ENCODE assay signal across 8 cellular contexts in genomic region chr15:45522931-45523331, GRCh38. TPM values are rescaled to one million over a fixed set of nuclear protein-coding genes. Genes with fewer than 3 reads are reported as not detected.
A peak's percentile ranks its signal among the peaks of the same experiment; 100 is the strongest.
DNase-seq lines count a peak whose midpoint lies in the region; ATAC-seq and TF ChIP-seq lines count a peak whose summit lies in the region.

No MANE protein-coding gene starts in this region.

- H3K9me3 Mint-ChIP-seq in activated naive CD4-positive, alpha-beta T cell treated with anti-CD3 and anti-CD28 coated beads, Interleukin-2, amount 10 ng/mL, durations not matched to agents 7 days and 5 days, result no peaks in the 10 kb centered on the region
- peaks cover 0 to 4% of the 10 kb centered on the region in 2 donors for H3K9me3 Mint-ChIP-seq in activated naive CD4-positive, alpha-beta T cell treated with anti-CD3 and anti-CD28 coated beads, Interleukin-2, amount 50 U/mL, for 72 hours

- no peaks in the 10 kb centered on the region for H3K9me2 ChIP-seq in neural cell (ENCODE audit: insufficient read depth, low read length)

- peaks cover 5% of the 10 kb centered on the region for H3K27me3 ChIP-seq in neural cell (ENCODE audit: insufficient read depth, low read depth, low read length)

- H3K36me3 Mint-ChIP-seq in activated naive CD4-positive, alpha-beta T cell treated with anti-CD3 and anti-CD28 coated beads, Interleukin-2, amount 10 ng/mL, durations not matched to agents 7 days and 5 days, result peaks cover 1% of the 10 kb centered on the region
- peaks cover 0 to 12% of the 10 kb centered on the region in 2 donors for H3K36me3 Mint-ChIP-seq in activated naive CD4-positive, alpha-beta T cell treated with anti-CD3 and anti-CD28 coated beads, Interleukin-2, amount 50 U/mL, for 72 hours

- H3K27ac Mint-ChIP-seq in activated naive CD4-positive, alpha-beta T cell treated with anti-CD3 and anti-CD28 coated beads, Interleukin-2, amount 10 ng/mL, durations not matched to agents 7 days and 5 days, result peak overlapping the region; percentile 73
- H3K27ac Mint-ChIP-seq in activated naive CD4-positive, alpha-beta T cell treated with anti-CD3 and anti-CD28 coated beads, Interleukin-2, amount 50 U/mL, for 72 hours, result peak overlapping the region in 1 of 2 donors; percentile 7

- peaks cover 26% of the 10 kb centered on the region for H3K4me1 Mint-ChIP-seq in activated naive CD4-positive, alpha-beta T cell treated with anti-CD3 and anti-CD28 coated beads, Interleukin-2, amount 10 ng/mL, durations not matched to agents 7 days and 5 days

- TF ChIP-seq CTCF in neural cell (IDR thresholded peaks at IDR 0.05; ENCODE audit: poor library complexity, severe bottlenecking), result no peak

- H3K4me2 ChIP-seq in neural cell (ENCODE audit: low read length), result peak overlapping the region; percentile 73

- H3K79me2 ChIP-seq in neural cell (replicated peaks; ENCODE audit: insufficient read depth, low read length), result no peaks in the 10 kb centered on the region

- peak overlapping the region; percentile 76 for H3K4me3 Mint-ChIP-seq in activated naive CD4-positive, alpha-beta T cell treated with anti-CD3 and anti-CD28 coated beads, Interleukin-2, amount 10 ng/mL, durations not matched to agents 7 days and 5 days

- peak overlapping the region; percentile 28 for H2AFZ ChIP-seq in neural cell (ENCODE audit: low read depth, low read length)

- CTCF ChIA-PET in activated naive CD4-positive, alpha-beta T cell treated with anti-CD3 and anti-CD28 coated beads, Interleukin-2, amount 10 ng/mL, durations not matched to agents 7 days and 5 days (lab: Charles Lee), result no interaction called here

- H3K4me3 ChIP-seq in SK-N-MC, result peak overlapping the region; percentile 93
- H3K4me3 ChIP-seq in neural cell (ENCODE audit: low read length), result peak overlapping the region; percentile 88

- H4K20me1 ChIP-seq in neural cell (ENCODE audit: insufficient read depth), result no peaks in the 10 kb centered on the region

- H3K36me3 ChIP-seq in SK-N-MC (ENCODE audit: insufficient read depth, low read length) (no peaks in the 10 kb centered on the region), neural cell (ENCODE audit: insufficient read depth, low read length) (no peaks in the 10 kb centered on the region)

- H3K27me3 Mint-ChIP-seq in activated naive CD4-positive, alpha-beta T cell treated with anti-CD3 and anti-CD28 coated beads, Interleukin-2, amount 10 ng/mL, durations not matched to agents 7 days and 5 days, result peaks cover 46% of the 10 kb centered on the region

- DNase-seq in activated naive CD4-positive, alpha-beta T cell treated with anti-CD3 and anti-CD28 coated beads, Interleukin-2, amount 10 ng/mL, durations not matched to agents 7 days and 5 days, result no peak
- no peak for DNase-seq in activated naive CD4-positive, alpha-beta T cell treated with anti-CD3 and anti-CD28 coated beads, Interleukin-2, amount 50 U/mL, for 72 hours (ENCODE audit: low spot score in 2 of 2)
- DNase-seq in SK-N-MC (ENCODE audit: low read depth, low spot score) (no peak), erythroblast (lab: John Stamatoyannopoulos, UW) (peak; percentile 21), NCI-H146 (lab: John Stamatoyannopoulos, UW) (no peak)

- no peak for TF ChIP-seq RAD21 in neural cell (conservative IDR thresholded peaks at IDR 0.05)

- peak overlapping the region; percentile 42; the same call in 1 of the 2 replicates for H3K27ac ChIP-seq in SK-N-MC
- peak overlapping the region; percentile 39 for H3K27ac ChIP-seq in neural cell (ENCODE audit: low read length)

- peaks cover 4% of the 10 kb centered on the region for H3F3A ChIP-seq in neural cell (ENCODE audit: insufficient read depth, low read length, poor library complexity, severe bottlenecking)

- no peaks in the 10 kb centered on the region for H3K9me3 ChIP-seq in SK-N-MC (ENCODE audit: low read depth, low read length)
- H3K9me3 ChIP-seq in neural cell (ENCODE audit: low read length), result no peaks in the 10 kb centered on the region

- peak overlapping the region; percentile 63 for H3K9ac ChIP-seq in SK-N-MC (ENCODE audit: insufficient read length)
- H3K9ac ChIP-seq in neural cell (ENCODE audit: low read length), result peak overlapping the region; percentile 68

- TF ChIP-seq POLR2A in erythroblast (IDR thresholded peaks at IDR 0.05; ENCODE audit: low read length), result no peak

- no peak for ATAC-seq in activated naive CD4-positive, alpha-beta T cell treated with anti-CD3 and anti-CD28 coated beads, Interleukin-2, amount 50 U/mL, for 72 hours
- ATAC-seq in GM21528 (IDR thresholded peaks at IDR 0.05; ENCODE audit: low FRiP score, unreplicated experiment), result no peak
- no peak for ATAC-seq in GM21825 (IDR thresholded peaks at IDR 0.05; ENCODE audit: unreplicated experiment)

- TF ChIP-seq EP300 in neural cell (conservative IDR thresholded peaks at IDR 0.05; ENCODE audit: poor library complexity, severe bottlenecking), result no peak

TF ChIP-seq in neural cell, 6 proteins besides CTCF, POLR2A, EP300 and RAD21:
- no peak for TF ChIP-seq EZH2 (IDR thresholded peaks at IDR 0.05; ENCODE audit: borderline replicate concordance, insufficient read depth, low read length, poor library complexity, severe bottlenecking)
- no peak for TF ChIP-seq SMC3 (conservative IDR thresholded peaks at IDR 0.05; ENCODE audit: poor library complexity)
- no peak for TF ChIP-seq MXI1 (conservative IDR thresholded peaks at IDR 0.05; ENCODE audit: poor library complexity, severe bottlenecking)
- no peak for TF ChIP-seq TAF1 (IDR thresholded peaks at IDR 0.05; ENCODE audit: low read depth)
- TF ChIP-seq POLR2AphosphoS5 (IDR thresholded peaks at IDR 0.05), result no peak
- no peak for TF ChIP-seq REST (IDR thresholded peaks at IDR 0.05; ENCODE audit: borderline replicate concordance)

RNA-seq across cellular contexts. Expression of gene SLC30A4, which starts 0.4 kb away (rescaled TPM):
- total RNA-seq in activated naive CD4-positive, alpha-beta T cell treated with anti-CD3 and anti-CD28 coated beads, Interleukin-2, amount 50 U/mL, for 72 hours, result 1 to 10 TPM; 1.3 to 1.6 TPM
- polyA plus RNA-seq in neural cell, result 6.7 and 7.1 TPM in 2 replicates
- polyA minus RNA-seq in neural cell, result 17.8 and 20.4 TPM in 2 replicates

Comparison
In these comparisons a context has a peak if more than half of its experiments do, and no peak if none do; other contexts are left out.
1. DNase-seq: peak in erythroblast (2 of 2); none in activated naive CD4-positive, alpha-beta T cell treated with anti-CD3 and anti-CD28 coated beads, Interleukin-2, amount 10 ng/mL, durations not matched to agents 7 days and 5 days (single experiment), activated naive CD4-positive, alpha-beta T cell treated with anti-CD3 and anti-CD28 coated beads, Interleukin-2, amount 50 U/mL, for 72 hours (0 of 2), SK-N-MC (single experiment) and NCI-H146 (single experiment).